Comparison of ENCODE assay signal across 8 cellular contexts in genomic region chr7:29091722-29092121, GRCh38. TPM values are rescaled to one million over a fixed set of nuclear protein-coding genes. Genes with fewer than 3 reads are reported as not detected.
DNase-seq lines count a peak whose midpoint lies in the region; ATAC-seq and TF ChIP-seq lines count a peak whose summit lies in the region.

No MANE protein-coding gene starts in this region.

- no peaks in the 10 kb centered on the region for H3K9me3 Mint-ChIP-seq in activated naive CD8-positive, alpha-beta T cell treated with anti-CD3 and anti-CD28 coated beads, Interleukin-2, amount 50 U/mL, for 24 hours

- H3K27ac ChIP-seq in mucosa of rectum (ENCODE audit: low read depth in 2 of 2, low read length in 2 of 2) = peak overlapping the region; percentile 71 to 76

- no peaks in the 10 kb centered on the region for H3K9me3 ChIP-seq in mucosa of rectum (ENCODE audit: control insufficient read depth in 2 of 2, low read length in 2 of 2)

- TF ChIP-seq CTCF in GM13977 (IDR thresholded peaks at IDR 0.05; ENCODE audit: extremely low read depth, insufficient read depth, missing control alignments) = no peak

- H3K4me1 Mint-ChIP-seq in activated naive CD8-positive, alpha-beta T cell treated with anti-CD3 and anti-CD28 coated beads, Interleukin-2, amount 50 U/mL, for 24 hours = peaks cover 9% of the 10 kb centered on the region

- H3K4me1 ChIP-seq in mucosa of rectum (ENCODE audit: control insufficient read depth in 2 of 2, insufficient read depth in 2 of 2, low read length in 2 of 2) = peaks cover 7 to 16% of the 10 kb centered on the region in 2 donors

- intact Hi-C loops in posterior vena cava (cut with DNase I) = no loop called here

- peak overlapping the region; percentile 65 to 70 for H3K4me3 ChIP-seq in mucosa of rectum (ENCODE audit: low read length in 2 of 2)

- in situ Hi-C loops in GM13977 (cut with MboI; ENCODE audit: low pct_unique_long_range_greater_than_20kb, low sequenced_read_pairs, unreplicated experiment) = no loop called here

- H3K27me3 Mint-ChIP-seq in activated naive CD8-positive, alpha-beta T cell treated with anti-CD3 and anti-CD28 coated beads, Interleukin-2, amount 50 U/mL, for 24 hours = peaks cover 21% of the 10 kb centered on the region

- H3K27me3 ChIP-seq in mucosa of rectum (ENCODE audit: control insufficient read depth in 2 of 2, insufficient read depth in 2 of 2, low read length in 2 of 2) = no peaks in the 10 kb centered on the region

- H3K27ac Mint-ChIP-seq in activated naive CD8-positive, alpha-beta T cell treated with anti-CD3 and anti-CD28 coated beads, Interleukin-2, amount 50 U/mL, for 24 hours = peak overlapping the region; percentile 33

- no peaks in the 10 kb centered on the region for H3K36me3 Mint-ChIP-seq in activated naive CD8-positive, alpha-beta T cell treated with anti-CD3 and anti-CD28 coated beads, Interleukin-2, amount 50 U/mL, for 24 hours (ENCODE audit: low read depth)

- H3K4me3 Mint-ChIP-seq in activated naive CD8-positive, alpha-beta T cell treated with anti-CD3 and anti-CD28 coated beads, Interleukin-2, amount 50 U/mL, for 24 hours = peak overlapping the region; percentile 61

- DNase-seq in GM13977 (ENCODE audit: low spot score) (peak; percentile 70), posterior vena cava (ENCODE audit: low spot score) (no peak), NCI-H1048 (lab: John Stamatoyannopoulos, UW) (no peak), cerebellar cortex (ENCODE audit: low spot score) (no peak)
- no peak for DNase-seq in activated naive CD8-positive, alpha-beta T cell treated with anti-CD3 and anti-CD28 coated beads, Interleukin-2, amount 50 U/mL, for 24 hours
- DNase-seq in stimulated activated CD4-positive, alpha-beta T cell treated with anti-CD3 and anti-CD28 coated beads, Interleukin-2, amount 100 ng/mL, for 48 hours = no peak

- peak; percentile 97 for ATAC-seq in HG02885 (IDR thresholded peaks at IDR 0.05; ENCODE audit: poor library complexity, unreplicated experiment)
- ATAC-seq in activated naive CD8-positive, alpha-beta T cell treated with anti-CD3 and anti-CD28 coated beads, Interleukin-2, amount 50 U/mL, for 24 hours = peak; percentile 66

- H3K9ac ChIP-seq in mucosa of rectum (ENCODE audit: low read depth in 1 of 2, low read length in 2 of 2) = peak overlapping the region; percentile 26 to 77

- H3K36me3 ChIP-seq in mucosa of rectum (ENCODE audit: control insufficient read depth in 2 of 2, insufficient read depth in 2 of 2, low read length in 2 of 2) = no peaks in the 10 kb centered on the region

RNA-seq across cellular contexts. Expression of gene CPVL, which starts 54.6 kb away (rescaled TPM):
- 10 to 100 TPM; 23.8 to 44.9 TPM for total RNA-seq in posterior vena cava
